ENCODE assay signal across 10 cellular contexts in the genomic region with DNA sequence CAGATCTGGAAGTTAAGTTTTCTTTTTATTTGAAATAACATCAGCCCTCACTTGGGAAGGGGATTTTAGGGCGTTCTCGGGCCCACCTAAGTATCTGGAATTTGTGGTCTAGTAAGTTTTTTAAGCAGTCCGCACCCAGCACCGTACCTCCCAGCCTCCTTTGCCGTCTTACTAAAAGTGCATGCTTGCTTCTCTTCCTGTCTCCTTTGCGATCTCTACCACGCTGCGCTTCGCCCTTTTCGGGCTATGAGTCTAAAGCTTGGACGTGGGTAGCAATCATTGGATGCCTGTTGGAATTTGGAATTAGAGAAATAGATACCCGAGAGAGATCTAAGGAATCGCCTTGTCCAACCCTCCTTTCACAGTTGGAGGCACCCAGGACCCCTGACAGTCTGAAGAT. TPM values are rescaled to one million over a fixed set of nuclear protein-coding genes. Genes with fewer than 3 reads are reported as not detected.
A peak's percentile ranks its signal among the peaks of the same experiment; 100 is the strongest.
DNase-seq lines count a peak whose midpoint lies in the region; ATAC-seq and TF ChIP-seq lines count a peak whose summit lies in the region.
"Had no signal": no experiment of that assay in that cellular context is flagged by ENCODE, and none has a peak within 500 bp of the region (broad histone marks: within the 10 kb centered on the region; RNA-seq: fewer than 3 reads in every experiment).

No MANE protein-coding gene starts in this region.

- H3K36me3 Mint-ChIP-seq in activated T-helper 17 cell treated with anti-CD3 and anti-CD28 coated beads, Interleukin-2, amount 50 U/mL, for 72 hours (ENCODE audit: low read depth) = no peaks in the 10 kb centered on the region

- H3K4me1 ChIP-seq in hepatocyte (ENCODE audit: insufficient read depth) (no peaks in the 10 kb centered on the region), skeletal muscle satellite cell (ENCODE audit: control insufficient read depth, insufficient read depth, low read length) (peaks cover 18% of the 10 kb centered on the region)

- no peaks in the 10 kb centered on the region for H3K79me2 ChIP-seq in hepatocyte

- H3K27ac Mint-ChIP-seq in activated T-helper 17 cell treated with anti-CD3 and anti-CD28 coated beads, Interleukin-2, amount 50 U/mL, for 72 hours = no peak overlapping the region
- H3K27ac Mint-ChIP-seq: dendritic cell treated with granulocyte-macrophage colony-stimulating factor and Interleukin-4, amounts not matched to agents 40 ng/mL and 50 ng/mL, for 4 days had no signal

- no peak for TF ChIP-seq CTCF in hepatocyte (IDR thresholded peaks at IDR 0.05; ENCODE audit: poor library complexity)

- H3K9me3 ChIP-seq in hepatocyte (ENCODE audit: low read depth) (no peaks in the 10 kb centered on the region), skeletal muscle satellite cell (replicated peaks; ENCODE audit: low read length) (no peaks in the 10 kb centered on the region)

- H3K4me1 Mint-ChIP-seq in activated T-helper 17 cell treated with anti-CD3 and anti-CD28 coated beads, Interleukin-2, amount 50 U/mL, for 72 hours = no peaks in the 10 kb centered on the region

- H3K9me3 Mint-ChIP-seq in activated T-helper 17 cell treated with anti-CD3 and anti-CD28 coated beads, Interleukin-2, amount 50 U/mL, for 72 hours = no peaks in the 10 kb centered on the region
- H3K9me3 Mint-ChIP-seq: dendritic cell treated with granulocyte-macrophage colony-stimulating factor and Interleukin-4, amounts not matched to agents 40 ng/mL and 50 ng/mL, for 4 days had no signal

- ATAC-seq in activated T-helper 17 cell treated with anti-CD3 and anti-CD28 coated beads, Interleukin-2, amount 50 U/mL, for 72 hours (replicated peaks) = no peak
- no peak for ATAC-seq in HG03439 (IDR thresholded peaks at IDR 0.05; ENCODE audit: unreplicated experiment)

- peak overlapping the region; percentile 99 for H3K4me2 ChIP-seq in hepatocyte
- H3K4me2 ChIP-seq in skeletal muscle satellite cell (ENCODE audit: low read length) = peak overlapping the region; percentile 86

- H3K36me3 ChIP-seq in H7 (replicated peaks; ENCODE audit: control insufficient read depth, insufficient read depth, low read length) (no peaks in the 10 kb centered on the region), hepatocyte (replicated peaks; ENCODE audit: insufficient read depth, low read depth) (no peaks in the 10 kb centered on the region), skeletal muscle satellite cell (ENCODE audit: insufficient read depth, low read length) (no peaks in the 10 kb centered on the region)

- H3K9me2 ChIP-seq in hepatocyte (replicated peaks; ENCODE audit: insufficient read depth) = no peaks in the 10 kb centered on the region

- H3K27ac ChIP-seq in hepatocyte = no peak overlapping the region

- H3K4me3 Mint-ChIP-seq in activated T-helper 17 cell treated with anti-CD3 and anti-CD28 coated beads, Interleukin-2, amount 50 U/mL, for 72 hours = peak overlapping the region; percentile 67

- H2AFZ ChIP-seq in hepatocyte = peak overlapping the region; percentile 77

- H3K4me3 ChIP-seq in H7 (ENCODE audit: insufficient read depth, low read depth, low read length) (peak overlapping the region; percentile 70), hepatocyte (peak overlapping the region; percentile 90), skeletal muscle satellite cell (ENCODE audit: low read length) (peak overlapping the region; percentile 84)

- H4K20me1 ChIP-seq in hepatocyte (ENCODE audit: insufficient read depth, poor library complexity, severe bottlenecking) = no peaks in the 10 kb centered on the region

- peak overlapping the region; percentile 96 for H3K9ac ChIP-seq in skeletal muscle satellite cell (ENCODE audit: low read depth, low read length)

- CTCF ChIA-PET in HEK293T (lab: Yijun Ruan, JAX) = interaction anchor here (0.6 to 1.0 kb wide), 3 partner anchors 13 to 246 kb away, joined by 3 read pairs; no protein-coding TSS in a partner anchor

- peaks cover 51% of the 10 kb centered on the region for H3K27me3 Mint-ChIP-seq in activated T-helper 17 cell treated with anti-CD3 and anti-CD28 coated beads, Interleukin-2, amount 50 U/mL, for 72 hours

- POLR2A ChIA-PET in HEK293T (lab: Yijun Ruan, JAX) = interaction anchor here (0.6 to 1.4 kb wide), 2 partner anchors 8 to 14 kb away, joined by 3 to 4 read pairs; no protein-coding TSS in a partner anchor

- peak; percentile 42 for DNase-seq in H7
- no peak for DNase-seq in hepatocyte (ENCODE audit: low spot score)
- DNase-seq in stimulated activated CD4-positive, alpha-beta T cell treated with anti-CD3 and anti-CD28 coated beads, Interleukin-12 subunit alpha, Interleukin-12 subunit beta, amount 100 ng/mL, for 4 hours = no peak
- DNase-seq in HEK293T (ENCODE audit: extremely low spot score) = no peak
- no peak for DNase-seq in islet precursor cell
- DNase-seq: NCI-H748 treated with DMSO at 0.1 percent for 48 hours had no signal

- peaks cover 18% of the 10 kb centered on the region for H3K27me3 ChIP-seq in H7 (ENCODE audit: control insufficient read depth, insufficient read depth, low read length)
- H3K27me3 ChIP-seq in hepatocyte = peaks cover 13% of the 10 kb centered on the region
- H3K27me3 ChIP-seq in skeletal muscle satellite cell (ENCODE audit: control insufficient read depth, insufficient read depth, low read length) = no peaks in the 10 kb centered on the region

- 23% methylated on average over 13 of the region's 13 CpGs for WGBS in hepatocyte (ENCODE audit: low lambda C conversion rate, missing lambda C conversion rate)

TF ChIP-seq in HEK293T, 16 proteins besides CTCF, POLR2A, EP300 and RAD21:
- no peak for TF ChIP-seq NFRKB (IDR thresholded peaks at IDR 0.05)

RNA-seq across cellular contexts. Expression of a gene that starts 1.1 kb away (rescaled TPM):
- total RNA-seq in H7 (2014; rRNA removed; shearing (Covaris generic)) = 3.3 and 3.9 TPM in 2 replicates
- under 1 TPM in 1 of 2 donors, not detected in 1; 0.08 TPM for total RNA-seq in activated T-helper 17 cell treated with anti-CD3 and anti-CD28 coated beads, Interleukin-2, amount 50 U/mL, for 72 hours
- 7.0 and 8.0 TPM in 2 replicates for total RNA-seq in hepatocyte
- polyA plus RNA-seq in hepatocyte = 3.3 and 4.3 TPM in 2 replicates
- total RNA-seq in skeletal muscle satellite cell (2012; rRNA removed) = 13.9 and 19.7 TPM in 2 replicates
